22 cellular contexts compared by ENCODE assay signal in the genomic region with DNA sequence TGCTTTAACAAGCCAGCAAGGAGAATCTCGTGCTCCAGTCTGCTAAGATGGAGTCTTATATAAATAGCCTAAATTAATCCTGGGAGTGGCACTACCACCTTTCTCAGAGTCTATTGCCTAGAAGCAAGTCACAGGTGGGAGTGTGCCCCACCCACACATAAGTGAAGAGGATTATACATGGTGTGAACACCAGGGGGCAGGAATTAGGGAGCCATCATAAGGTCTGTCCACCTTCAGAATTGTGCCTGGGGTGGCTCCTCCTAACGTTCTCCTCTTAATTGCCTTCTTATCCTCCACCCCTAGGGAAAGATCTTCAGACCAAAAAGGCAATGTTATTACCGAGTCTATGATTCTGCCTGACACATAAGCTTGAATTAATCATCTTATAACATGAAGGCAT.
A peak's percentile ranks its signal among the peaks of the same experiment; 100 is the strongest.
DNase-seq lines count a peak whose midpoint lies in the region; TF ChIP-seq lines count a peak whose summit lies in the region.
"Had no signal": no experiment of that assay in that cellular context is flagged by ENCODE, and none has a peak within 500 bp of the region (broad histone marks: within the 10 kb centered on the region; RNA-seq: fewer than 3 reads in every experiment).

No MANE protein-coding gene starts in this region.

- no CpG with 5 or more reads among the region's 3 CpGs for WGBS in mesendoderm (ENCODE audit: extremely low coverage, insufficient coverage, low lambda C conversion rate)

- peak; percentile 17 for DNase-seq in DMS53 (lab: John Stamatoyannopoulos, UW)
- no peak for DNase-seq in DMS53 treated with DMSO at 0.1 percent for 48 hours (lab: John Stamatoyannopoulos, UW; ENCODE audit: unreplicated experiment)
- DNase-seq in HFF-Myc (ENCODE audit: extremely low read depth, low read depth): no peak
- DNase-seq in chondrocyte (ENCODE audit: low spot score): no peak
- DNase-seq in neural progenitor cell (ENCODE audit: low spot score): no peak
- DNase-seq in NK-92 (lab: John Stamatoyannopoulos, UW; ENCODE audit: unreplicated experiment): no peak
- no peak for DNase-seq in mesendoderm
- DNase-seq in activated T-helper 2 cell treated with anti-CD3 and anti-CD28 coated beads, Interferon-gamma antibody, Interleukin-2, Interleukin-4, amounts not matched to agents 10 μg/mL and 5 μg/mL and 100 μg/mL, durations not matched to agents 14 hours and 24 hours and 36 hours (ENCODE audit: low spot score): no peak
- DNase-seq: activated CD4-positive, alpha-beta T cell treated with anti-CD3 and anti-CD28 coated beads, Interleukin-2, amount 10 ng/mL, durations not matched to agents 24 days and 14 days; activated T-cell treated with anti-CD3 and anti-CD28 coated beads, Interleukin-2, amount 50 U/mL, for 1 hour; C1 segment of cervical spinal cord; DMS79; dorsolateral prefrontal cortex; GOT3; mucosa of descending colon; NCI-H345; SIG-M5; stimulated activated CD4-positive, alpha-beta T cell treated with anti-CD3 and anti-CD28 coated beads, Interleukin-4, amount 100 ng/mL, for 24 hours had no signal

- H3K36me3 Mint-ChIP-seq in chondrocyte (ENCODE audit: low read depth): peaks cover 2% of the 10 kb centered on the region
- H3K36me3 Mint-ChIP-seq in neural progenitor cell: no peaks in the 10 kb centered on the region
- H3K36me3 Mint-ChIP-seq in activated T-helper 2 cell treated with anti-CD3 and anti-CD28 coated beads, Interferon-gamma antibody, Interleukin-2, Interleukin-4, amounts not matched to agents 10 μg/mL and 5 μg/mL and 100 μg/mL, durations not matched to agents 14 hours and 24 hours and 36 hours (ENCODE audit: low read depth): no peaks in the 10 kb centered on the region
- H3K36me3 Mint-ChIP-seq: brain had no signal

- no peak overlapping the region for H4K8ac ChIP-seq in mesendoderm (ENCODE audit: low read depth, low read length)

- no peaks in the 10 kb centered on the region for H3K79me1 ChIP-seq in mesendoderm (ENCODE audit: low read length)

- no peak overlapping the region for H3K56ac ChIP-seq in mesendoderm (ENCODE audit: low read length)

- H3K27ac ChIP-seq in neural progenitor cell (peak overlapping the region; percentile 81), mesendoderm (ENCODE audit: low read depth, low read length) (no peak overlapping the region)
- H3K27ac ChIP-seq: 22Rv1, dorsolateral prefrontal cortex, thoracic aorta had no signal

- intact Hi-C loops in activated T-helper 2 cell treated with anti-CD3 and anti-CD28 coated beads, Interferon-gamma antibody, Interleukin-2, Interleukin-4, amounts not matched to agents 10 μg/mL and 5 μg/mL and 100 μg/mL, durations not matched to agents 14 hours and 24 hours and 36 hours (cut with micrococcal nuclease): loop anchor here (5.0 to 10.0 kb wide), 2 partner anchors 57 to 200 kb away; no protein-coding TSS in a partner anchor

- H3K27me3 ChIP-seq in neural progenitor cell: no peaks in the 10 kb centered on the region
- no peaks in the 10 kb centered on the region for H3K27me3 ChIP-seq in mesendoderm (ENCODE audit: insufficient read depth, low read length, poor library complexity)
- H3K27me3 ChIP-seq: dorsolateral prefrontal cortex had no signal

- no peak overlapping the region for H3K4me3 ChIP-seq in HFF-Myc (replicated peaks; ENCODE audit: low read depth, low read length)
- H3K4me3 ChIP-seq in neural progenitor cell: no peak overlapping the region
- no peak overlapping the region for H3K4me3 ChIP-seq in mesendoderm (ENCODE audit: low read length)
- H3K4me3 ChIP-seq: dorsolateral prefrontal cortex, mucosa of descending colon, thoracic aorta had no signal

- no peak overlapping the region for H2AK5ac ChIP-seq in mesendoderm (ENCODE audit: low read length)

- H4K5ac ChIP-seq in mesendoderm (ENCODE audit: low read length): no peak overlapping the region

- no peaks in the 10 kb centered on the region for H3K79me2 ChIP-seq in neural progenitor cell (ENCODE audit: low read depth)
- H3K79me2 ChIP-seq in mesendoderm (ENCODE audit: control insufficient read depth, insufficient read depth, low read length): no peaks in the 10 kb centered on the region

- H3K23ac ChIP-seq in mesendoderm (ENCODE audit: low read length): no peak overlapping the region

- H2BK120ac ChIP-seq in mesendoderm (ENCODE audit: low read depth, low read length): no peak overlapping the region

- H3K4ac ChIP-seq in mesendoderm (ENCODE audit: low read depth, low read length): no peak overlapping the region

- H3F3A ChIP-seq in neural progenitor cell (ENCODE audit: low read depth): peaks cover 12% of the 10 kb centered on the region

- no peaks in the 10 kb centered on the region for H3K27me3 Mint-ChIP-seq in chondrocyte (ENCODE audit: low read depth)
- H3K27me3 Mint-ChIP-seq in neural progenitor cell (ENCODE audit: insufficient read depth, low read depth): peaks cover 5% of the 10 kb centered on the region
- H3K27me3 Mint-ChIP-seq in activated T-helper 2 cell treated with anti-CD3 and anti-CD28 coated beads, Interferon-gamma antibody, Interleukin-2, Interleukin-4, amounts not matched to agents 10 μg/mL and 5 μg/mL and 100 μg/mL, durations not matched to agents 14 hours and 24 hours and 36 hours (ENCODE audit: low read depth): no peaks in the 10 kb centered on the region
- H3K27me3 Mint-ChIP-seq: activated CD4-positive, alpha-beta T cell treated with anti-CD3 and anti-CD28 coated beads, Interleukin-2, amount 10 ng/mL, durations not matched to agents 24 days and 14 days had no signal

- TF ChIP-seq CTCF in HFF-Myc (IDR thresholded peaks at IDR 0.05; ENCODE audit: low read depth, low read length, missing control alignments): peak; percentile 5
- TF ChIP-seq CTCF in chondrocyte (IDR thresholded peaks at IDR 0.05): peak; percentile 34
- TF ChIP-seq CTCF in neural progenitor cell (IDR thresholded peaks at IDR 0.05): peak; percentile 10

- H3K27ac Mint-ChIP-seq in chondrocyte (ENCODE audit: unreplicated experiment) (no peak overlapping the region), neural progenitor cell (no peak overlapping the region)
- H3K27ac Mint-ChIP-seq in activated T-helper 2 cell treated with anti-CD3 and anti-CD28 coated beads, Interferon-gamma antibody, Interleukin-2, Interleukin-4, amounts not matched to agents 10 μg/mL and 5 μg/mL and 100 μg/mL, durations not matched to agents 14 hours and 24 hours and 36 hours: no peak overlapping the region
- H3K27ac Mint-ChIP-seq: activated CD4-positive, alpha-beta T cell treated with anti-CD3 and anti-CD28 coated beads, Interleukin-2, amount 10 ng/mL, durations not matched to agents 24 days and 14 days; activated naive CD4-positive, alpha-beta T cell treated with anti-CD3 and anti-CD28 coated beads, Interleukin-2, amount 50 U/mL, for 72 hours had no signal

- no peak overlapping the region for H3K18ac ChIP-seq in mesendoderm (ENCODE audit: low read length)

- no peak overlapping the region for H2AFZ ChIP-seq in neural progenitor cell (replicated peaks)

- H3K4me3 Mint-ChIP-seq in chondrocyte (ENCODE audit: unreplicated experiment) (no peak overlapping the region), neural progenitor cell (no peak overlapping the region)
- no peak overlapping the region for H3K4me3 Mint-ChIP-seq in activated T-helper 2 cell treated with anti-CD3 and anti-CD28 coated beads, Interferon-gamma antibody, Interleukin-2, Interleukin-4, amounts not matched to agents 10 μg/mL and 5 μg/mL and 100 μg/mL, durations not matched to agents 14 hours and 24 hours and 36 hours (ENCODE audit: low read depth)
- H3K4me3 Mint-ChIP-seq: activated CD4-positive, alpha-beta T cell treated with anti-CD3 and anti-CD28 coated beads, Interleukin-2, amount 10 ng/mL, durations not matched to agents 24 days and 14 days; brain had no signal

- H3K4me2 ChIP-seq in neural progenitor cell (no peak overlapping the region), mesendoderm (ENCODE audit: low read length) (no peak overlapping the region)

- H3K36me3 ChIP-seq in neural progenitor cell (no peaks in the 10 kb centered on the region), mesendoderm (ENCODE audit: control insufficient read depth, insufficient read depth, low read length) (no peaks in the 10 kb centered on the region)
- H3K36me3 ChIP-seq: thoracic aorta had no signal

- peaks cover 7% of the 10 kb centered on the region for H3K9me3 Mint-ChIP-seq in chondrocyte (ENCODE audit: low read depth)
- peaks cover 2% of the 10 kb centered on the region for H3K9me3 Mint-ChIP-seq in neural progenitor cell
- no peaks in the 10 kb centered on the region for H3K9me3 Mint-ChIP-seq in activated T-helper 2 cell treated with anti-CD3 and anti-CD28 coated beads, Interferon-gamma antibody, Interleukin-2, Interleukin-4, amounts not matched to agents 10 μg/mL and 5 μg/mL and 100 μg/mL, durations not matched to agents 14 hours and 24 hours and 36 hours

- H4K20me1 ChIP-seq in neural progenitor cell (ENCODE audit: low read depth): no peaks in the 10 kb centered on the region

- H2BK5ac ChIP-seq in mesendoderm (ENCODE audit: low read length): no peak overlapping the region

- H3K4me1 ChIP-seq in neural progenitor cell (peaks cover 9% of the 10 kb centered on the region), mesendoderm (ENCODE audit: control insufficient read depth, low read depth, low read length) (no peaks in the 10 kb centered on the region)

- H3K4me1 Mint-ChIP-seq in chondrocyte (ENCODE audit: low read depth) (peaks cover 39% of the 10 kb centered on the region), neural progenitor cell (peaks cover 8% of the 10 kb centered on the region)
- H3K4me1 Mint-ChIP-seq in activated T-helper 2 cell treated with anti-CD3 and anti-CD28 coated beads, Interferon-gamma antibody, Interleukin-2, Interleukin-4, amounts not matched to agents 10 μg/mL and 5 μg/mL and 100 μg/mL, durations not matched to agents 14 hours and 24 hours and 36 hours (ENCODE audit: low read depth): peaks cover 9% of the 10 kb centered on the region

- H3K9me3 ChIP-seq in neural progenitor cell (ENCODE audit: low read depth): no peaks in the 10 kb centered on the region
- H3K9me3 ChIP-seq: mucosa of descending colon, thoracic aorta had no signal

- H3K9ac ChIP-seq in neural progenitor cell (no peak overlapping the region), mesendoderm (ENCODE audit: low read length) (no peak overlapping the region)

- H2BK15ac ChIP-seq in mesendoderm (replicated peaks; ENCODE audit: low read depth): no peak overlapping the region
